Comparison of ENCODE assay signal across 5 cellular contexts in genomic region chr5:103772248-103772647, GRCh38.
"Had no signal": no experiment of that assay in that cellular context is flagged by ENCODE, and none has a peak within 500 bp of the region (broad histone marks: within the 10 kb centered on the region; RNA-seq: fewer than 3 reads in every experiment).

No MANE protein-coding gene starts in this region.

- ATAC-seq: K562 had no signal

- H3K4me3 ChIP-seq: K562 had no signal

- H3K27ac ChIP-seq: HL-60 had no signal

- FAIRE-seq: HTR-8/SVneo, K562 had no signal

- DNase-seq: IMR-90, KG1 had no signal
